ENCODE assay signal across 15 cellular contexts in the genomic region with DNA sequence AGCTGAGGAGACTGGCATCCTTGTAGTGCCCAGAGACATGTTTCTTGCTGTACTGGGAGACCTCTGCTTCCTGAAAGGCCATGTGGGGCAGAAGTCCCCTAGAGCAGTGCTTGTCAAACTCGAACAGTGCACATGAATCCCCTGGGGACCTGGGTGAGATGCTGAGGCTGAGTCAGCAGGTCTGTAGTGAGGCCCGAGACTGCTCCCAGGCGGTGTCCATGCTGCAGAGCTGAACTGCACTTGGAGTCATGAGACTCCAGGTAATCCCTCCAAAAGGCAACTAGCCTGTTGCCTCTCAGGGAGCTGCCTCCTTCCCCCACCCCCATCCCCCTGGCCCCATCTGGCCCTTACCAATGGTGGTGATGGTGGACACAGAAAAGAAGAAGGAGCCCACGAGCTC. TPM values are rescaled to one million over a fixed set of nuclear protein-coding genes. Genes with fewer than 3 reads are reported as not detected.
A peak's percentile ranks its signal among the peaks of the same experiment; 100 is the strongest.
DNase-seq lines count a peak whose midpoint lies in the region; TF ChIP-seq lines count a peak whose summit lies in the region.
"Had no signal": no experiment of that assay in that cellular context is flagged by ENCODE, and none has a peak within 500 bp of the region (broad histone marks: within the 10 kb centered on the region; RNA-seq: fewer than 3 reads in every experiment).

No MANE protein-coding gene starts in this region.

- no peak overlapping the region for H3K4me3 Mint-ChIP-seq in neural progenitor cell
- H3K4me3 Mint-ChIP-seq: CD4-positive, CD25-positive, alpha-beta regulatory T cell; GM23338 had no signal

- no peaks in the 10 kb centered on the region for H3K9me3 Mint-ChIP-seq in neural progenitor cell
- H3K9me3 Mint-ChIP-seq: GM23338 had no signal

- no peak overlapping the region for H3K27ac Mint-ChIP-seq in neural progenitor cell
- H3K27ac Mint-ChIP-seq: CD4-positive, CD25-positive, alpha-beta regulatory T cell; GM23338 had no signal

- no peaks in the 10 kb centered on the region for H3K36me3 Mint-ChIP-seq in neural progenitor cell
- H3K36me3 Mint-ChIP-seq: CD4-positive, CD25-positive, alpha-beta regulatory T cell had no signal

- H3K27me3 ChIP-seq in WERI-Rb-1 (ENCODE audit: insufficient read depth, low read depth, severe bottlenecking) (no peaks in the 10 kb centered on the region), neural progenitor cell (peaks cover 52% of the 10 kb centered on the region), SJCRH30 (peaks cover 2% of the 10 kb centered on the region; the same call in 1 of the 2 replicates)

- no peak overlapping the region for H3K9ac ChIP-seq in neural progenitor cell
- H3K9ac ChIP-seq: SK-N-SH had no signal

- peak overlapping the region; percentile 2; the same call in 1 of the 2 replicates for H3K27ac ChIP-seq in WERI-Rb-1
- no peak overlapping the region for H3K27ac ChIP-seq in neural progenitor cell
- no peak overlapping the region for H3K27ac ChIP-seq in SJCRH30
- H3K27ac ChIP-seq: HL-60, RWPE1 had no signal

- no peak overlapping the region for H3K4me3 ChIP-seq in WERI-Rb-1 (ENCODE audit: low read depth, low read length)
- no peak overlapping the region for H3K4me3 ChIP-seq in neural progenitor cell
- no peak overlapping the region for H3K4me3 ChIP-seq in foreskin fibroblast (ENCODE audit: low read depth in 1 of 2, low read length in 2 of 2)
- H3K4me3 ChIP-seq in SJCRH30, result no peak overlapping the region
- H3K4me3 ChIP-seq: GM23338 had no signal

- no peaks in the 10 kb centered on the region for H3F3A ChIP-seq in neural progenitor cell (ENCODE audit: low read depth)

- H2AFZ ChIP-seq in neural progenitor cell (replicated peaks), result peak overlapping the region; percentile 61
- H2AFZ ChIP-seq: GM23338 had no signal

- H3K4me1 ChIP-seq in neural progenitor cell (peaks cover 3% of the 10 kb centered on the region), SJCRH30 (no peaks in the 10 kb centered on the region)

- H3K4me1 Mint-ChIP-seq in neural progenitor cell, result no peaks in the 10 kb centered on the region
- H3K4me1 Mint-ChIP-seq: CD4-positive, CD25-positive, alpha-beta regulatory T cell had no signal

- no peak for TF ChIP-seq CTCF in WERI-Rb-1 (IDR thresholded peaks at IDR 0.05; ENCODE audit: low read depth, low read length)
- TF ChIP-seq CTCF in neural progenitor cell (IDR thresholded peaks at IDR 0.05), result no peak
- no peak for TF ChIP-seq CTCF in foreskin fibroblast (IDR thresholded peaks at IDR 0.05; ENCODE audit: low read depth, low read length)

- no peak overlapping the region for H3K4me2 ChIP-seq in neural progenitor cell
- H3K4me2 ChIP-seq: GM23338, SK-N-SH had no signal

- peaks cover 5% of the 10 kb centered on the region for H4K20me1 ChIP-seq in neural progenitor cell (ENCODE audit: low read depth)

- no peaks in the 10 kb centered on the region for H3K79me2 ChIP-seq in neural progenitor cell (ENCODE audit: low read depth)

- peaks cover 9% of the 10 kb centered on the region for H3K9me3 ChIP-seq in WERI-Rb-1 (ENCODE audit: severe bottlenecking)
- no peaks in the 10 kb centered on the region for H3K9me3 ChIP-seq in neural progenitor cell (ENCODE audit: low read depth)
- H3K9me3 ChIP-seq in SJCRH30 (replicated peaks), result no peaks in the 10 kb centered on the region
- H3K9me3 ChIP-seq: SK-N-SH had no signal

- DNase-seq in NCI-H82 (lab: John Stamatoyannopoulos, UW) (peak; percentile 52), NCI-H82 treated with DMSO at 0.1 percent for 48 hours (lab: John Stamatoyannopoulos, UW; ENCODE audit: unreplicated experiment) (no peak), WERI-Rb-1 (peak; percentile 58), neural progenitor cell (ENCODE audit: low spot score) (no peak), foreskin fibroblast (no peak), ureter (ENCODE audit: low spot score) (no peak), SJCRH30 (no peak)
- DNase-seq: SHP77 treated with DMSO at 0.1 percent for 48 hours had no signal

- peaks cover 46% of the 10 kb centered on the region for H3K27me3 Mint-ChIP-seq in neural progenitor cell (ENCODE audit: insufficient read depth, low read depth)

- H3K36me3 ChIP-seq in WERI-Rb-1 (no peaks in the 10 kb centered on the region), neural progenitor cell (no peaks in the 10 kb centered on the region), SJCRH30 (no peaks in the 10 kb centered on the region)

RNA-seq across cellular contexts. Expression of gene KCNK17, which starts 3.7 kb away (rescaled TPM):
- total RNA-seq in neural progenitor cell (ENCODE audit: low replicate concordance) (0.87 TPM in 1 of 2 replicates, not detected in the other), ureter (not detected)
- total RNA-seq in SJCRH30 (2014; rRNA removed; shearing (Covaris generic)), result not detected in 2 replicates
- total RNA-seq: CD4-positive, CD25-positive, alpha-beta regulatory T cell; HepG2 had no signal

RNA-seq across cellular contexts. Expression of gene KCNK16, which starts 12.0 kb away (rescaled TPM):
- total RNA-seq in neural progenitor cell (ENCODE audit: low replicate concordance) (not detected in 2 replicates), ureter (not detected)
- total RNA-seq in SJCRH30 (2014; rRNA removed; shearing (Covaris generic)), result not detected in 2 replicates
- total RNA-seq: CD4-positive, CD25-positive, alpha-beta regulatory T cell; GM23338; HepG2; HT-29 had no signal

Comparison
In these comparisons a context has a peak if more than half of its experiments do, and no peak if none do; other contexts are left out.
1. DNase-seq: peak in NCI-H82 (single experiment) and WERI-Rb-1 (single experiment); none in NCI-H82 treated with DMSO at 0.1 percent for 48 hours (single experiment), neural progenitor cell (single experiment), foreskin fibroblast (0 of 2), ureter (single experiment) and SJCRH30 (0 of 2).